ENCODE assay signal across 10 cellular contexts in the genomic region with DNA sequence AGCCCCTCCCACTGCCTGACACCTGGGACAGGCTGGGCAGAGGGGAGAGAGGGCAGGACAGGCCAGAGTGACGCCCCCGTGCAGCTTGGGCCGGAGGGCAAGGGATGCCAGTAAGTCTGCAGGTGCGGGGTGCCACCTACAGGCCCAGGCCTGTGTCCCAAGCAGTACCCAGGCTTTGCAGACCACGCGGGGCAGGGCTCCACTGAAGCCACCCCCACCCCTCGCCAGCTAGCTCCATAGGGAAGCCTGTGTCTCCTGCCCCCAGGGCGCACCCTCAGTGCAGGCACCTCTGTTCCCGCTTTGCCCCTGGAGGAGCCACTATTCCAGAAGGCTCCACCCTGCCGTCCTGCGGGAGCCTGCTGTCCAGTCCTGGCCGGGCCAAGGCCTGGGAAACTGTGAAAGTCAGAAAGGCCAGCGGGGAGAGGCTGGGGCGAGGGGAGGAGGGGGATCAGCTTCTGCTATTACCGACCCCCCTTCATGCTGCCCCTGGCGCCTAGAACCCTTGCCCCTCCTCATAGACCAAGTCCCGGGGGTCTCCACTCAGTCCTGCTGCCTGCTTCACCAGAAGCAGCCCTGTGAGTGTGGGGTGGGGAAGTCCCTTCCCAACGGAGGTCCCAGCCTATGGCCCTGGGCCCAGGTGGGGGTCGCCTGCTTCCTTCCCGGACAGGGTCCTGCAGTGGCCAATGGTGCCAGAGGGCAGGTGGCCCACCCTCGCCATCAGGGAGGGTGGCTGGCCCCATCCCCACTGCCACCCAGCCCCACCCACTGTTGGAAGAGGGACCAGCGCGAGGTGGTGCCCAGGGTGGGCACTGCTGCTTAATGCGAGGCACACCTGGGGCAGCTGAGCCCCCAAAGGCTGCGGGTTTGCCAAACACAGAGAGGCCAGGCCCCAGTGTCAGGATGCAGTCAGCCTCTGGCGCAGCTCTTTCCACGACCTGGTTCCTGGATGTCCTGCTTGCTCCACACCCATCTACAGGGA. TPM values are rescaled to one million over a fixed set of nuclear protein-coding genes. Genes with fewer than 3 reads are reported as not detected.
DNase-seq lines count a peak whose midpoint lies in the region; ATAC-seq and TF ChIP-seq lines count a peak whose summit lies in the region.
"Had no signal": no experiment of that assay in that cellular context is flagged by ENCODE, and none has a peak within 500 bp of the region (broad histone marks: within the 10 kb centered on the region; RNA-seq: fewer than 3 reads in every experiment).

No MANE protein-coding gene starts in this region.

- WGBS in mammary epithelial cell (ENCODE audit: low coverage, missing lambda C conversion rate): 53% methylated on average over 16 of the region's 27 CpGs

- intact Hi-C loops in mammary epithelial cell (cut with micrococcal nuclease): loop anchor here (1.0 kb wide), 1 partner anchor 47 kb away; no protein-coding TSS in a partner anchor

- no peak overlapping the region for H3K4me3 ChIP-seq in Karpas-422 (ENCODE audit: low read length)
- H3K4me3 ChIP-seq in mammary epithelial cell (replicated peaks in 1 of 3; ENCODE audit: insufficient read depth in 1 of 3, low read depth in 2 of 3, low read length in 3 of 3): no peak overlapping the region
- H3K4me3 ChIP-seq in neural progenitor cell: no peak overlapping the region
- H3K4me3 ChIP-seq: uterus had no signal

- no peak overlapping the region for H3K27ac ChIP-seq in Karpas-422 (ENCODE audit: low read length)
- no peak overlapping the region for H3K27ac ChIP-seq in mammary epithelial cell (ENCODE audit: insufficient read depth, low read depth, low read length)
- no peak overlapping the region for H3K27ac ChIP-seq in neural progenitor cell
- H3K27ac ChIP-seq: uterus had no signal

- H3K4me2 ChIP-seq in Karpas-422 (ENCODE audit: low read depth, low read length, poor library complexity, severe bottlenecking) (no peak overlapping the region), mammary epithelial cell (ENCODE audit: insufficient read depth, low read depth, low read length) (no peak overlapping the region), neural progenitor cell (peak overlapping the region; percentile 67)

- H3K9ac ChIP-seq in Karpas-422 (ENCODE audit: low read length): no peak overlapping the region
- no peak overlapping the region for H3K9ac ChIP-seq in mammary epithelial cell (ENCODE audit: insufficient read depth, low read length)
- no peak overlapping the region for H3K9ac ChIP-seq in neural progenitor cell

- no peaks in the 10 kb centered on the region for H3K9me3 ChIP-seq in Karpas-422 (ENCODE audit: low read length)
- H3K9me3 ChIP-seq in mammary epithelial cell (replicated peaks; ENCODE audit: insufficient read depth, low read length): no peaks in the 10 kb centered on the region
- H3K9me3 ChIP-seq in neural progenitor cell (ENCODE audit: low read depth): no peaks in the 10 kb centered on the region
- H3K9me3 ChIP-seq: uterus had no signal

- H3K4me1 ChIP-seq in Karpas-422 (ENCODE audit: low read length) (peaks cover 1% of the 10 kb centered on the region; the same call in 1 of the 2 replicates), mammary epithelial cell (ENCODE audit: insufficient read depth, low read length) (no peaks in the 10 kb centered on the region), neural progenitor cell (peaks cover 25% of the 10 kb centered on the region)

- H2AFZ ChIP-seq in Karpas-422 (ENCODE audit: low read length): no peak overlapping the region
- no peak overlapping the region for H2AFZ ChIP-seq in mammary epithelial cell (ENCODE audit: low read depth, low read length)
- H2AFZ ChIP-seq in neural progenitor cell (replicated peaks): no peak overlapping the region

- BruUV-seq in mammary epithelial cell (replicated peaks; lab: Mats Ljungman, UMichigan): no TSS peak

- peaks cover 6% of the 10 kb centered on the region for H3F3A ChIP-seq in neural progenitor cell (ENCODE audit: low read depth)

- ATAC-seq in HG03039 (IDR thresholded peaks at IDR 0.05; ENCODE audit: unreplicated experiment): no peak

- peaks cover 2% of the 10 kb centered on the region for H3K27me3 Mint-ChIP-seq in neural progenitor cell (ENCODE audit: insufficient read depth, low read depth)

- H3K36me3 ChIP-seq in Karpas-422 (ENCODE audit: insufficient read depth, low read length): no peaks in the 10 kb centered on the region
- H3K36me3 ChIP-seq in mammary epithelial cell (ENCODE audit: insufficient read depth, low read length): no peaks in the 10 kb centered on the region
- no peaks in the 10 kb centered on the region for H3K36me3 ChIP-seq in neural progenitor cell
- H3K36me3 ChIP-seq: uterus had no signal

- dilution Hi-C loops in mammary epithelial cell (cut with HindIII; ENCODE audit: low sequenced_read_pairs): no loop called here

- H3K4me1 Mint-ChIP-seq in neural progenitor cell: peaks cover 15% of the 10 kb centered on the region

- CTCF ChIA-PET in mammary epithelial cell (lab: Charles Lee; ENCODE audit: low non-redundant PET): interaction anchor here (0.6 kb wide), 1 partner anchor 665 kb away, joined by 7 read pairs; no protein-coding TSS in a partner anchor

- peak; percentile 11 to 50 for TF ChIP-seq CTCF in mammary epithelial cell (conservative IDR thresholded peaks at IDR 0.05 in 1 of 2, IDR thresholded peaks at IDR 0.05 in 1 of 2; ENCODE audit: extremely low read depth in 1 of 2, insufficient read depth in 1 of 2, low read depth in 1 of 2, low read length in 2 of 2)
- no peak for TF ChIP-seq CTCF in neural progenitor cell (IDR thresholded peaks at IDR 0.05)

- peaks cover 3% of the 10 kb centered on the region for H3K36me3 Mint-ChIP-seq in neural progenitor cell

- no peaks in the 10 kb centered on the region for H4K20me1 ChIP-seq in Karpas-422 (ENCODE audit: insufficient read depth, low read depth, low read length)
- H4K20me1 ChIP-seq in mammary epithelial cell (ENCODE audit: insufficient read depth, low read length): no peaks in the 10 kb centered on the region
- peaks cover 4% of the 10 kb centered on the region for H4K20me1 ChIP-seq in neural progenitor cell (ENCODE audit: low read depth)

- no peak overlapping the region for H3K4me3 Mint-ChIP-seq in neural progenitor cell

- peak; percentile 42 for DNase-seq in DMS53 (lab: John Stamatoyannopoulos, UW)
- no peak for DNase-seq in DMS53 treated with DMSO at 0.1 percent for 48 hours (lab: John Stamatoyannopoulos, UW; ENCODE audit: unreplicated experiment)
- DNase-seq in Karpas-422: peak; percentile 63
- DNase-seq in mammary epithelial cell: no peak
- no peak for DNase-seq in neural progenitor cell (ENCODE audit: low spot score)
- DNase-seq in stimulated activated CD4-positive, alpha-beta T cell treated with anti-CD3 and anti-CD28 coated beads, Interleukin-2, amount 100 ng/mL, for 48 hours: no peak
- DNase-seq in NCI-H1436 treated with DMSO at 0.1 percent for 48 hours (lab: John Stamatoyannopoulos, UW): no peak
- DNase-seq: NCI-H1417, uterus had no signal

- no peaks in the 10 kb centered on the region for H3K9me2 ChIP-seq in Karpas-422 (replicated peaks; ENCODE audit: insufficient read depth, low read length)

- no peaks in the 10 kb centered on the region for H3K9me3 Mint-ChIP-seq in neural progenitor cell

- H3K27ac Mint-ChIP-seq in neural progenitor cell: no peak overlapping the region

- H3K79me2 ChIP-seq in Karpas-422 (ENCODE audit: low read length) (no peaks in the 10 kb centered on the region), mammary epithelial cell (ENCODE audit: insufficient read depth, low read length) (no peaks in the 10 kb centered on the region), neural progenitor cell (ENCODE audit: low read depth) (no peaks in the 10 kb centered on the region)

- in situ Hi-C loops in mammary epithelial cell (cut with MboI; ENCODE audit: low sequenced_read_pairs in 2 of 2): loop anchor here in 1 of 2 donors (10.0 kb wide), 1 partner anchor 135 kb away; a partner anchor contains a TSS

- no peaks in the 10 kb centered on the region for H3K27me3 ChIP-seq in Karpas-422 (ENCODE audit: low read length)
- H3K27me3 ChIP-seq in mammary epithelial cell (ENCODE audit: insufficient read depth, low read length): no peaks in the 10 kb centered on the region
- no peaks in the 10 kb centered on the region for H3K27me3 ChIP-seq in neural progenitor cell

RNA-seq across cellular contexts. Expression of a gene that starts 54.4 kb away (rescaled TPM):
- 27.3 and 57.0 TPM in 2 replicates for total RNA-seq in Karpas-422 (2014; rRNA removed; shearing (Covaris generic); ENCODE audit: low replicate concordance)
- total RNA-seq in mammary epithelial cell (1 to 10 TPM; 4.8 to 7.4 TPM), neural progenitor cell (ENCODE audit: low replicate concordance) (2.2 and 8.5 TPM in 2 replicates)
- 4.8 TPM for polyA plus RNA-seq in mammary epithelial cell
- polyA minus RNA-seq in mammary epithelial cell: 14.3 TPM

Comparison
In these comparisons a context has a peak if more than half of its experiments do, and no peak if none do; other contexts are left out.
1. DNase-seq: peak in DMS53 (single experiment) and Karpas-422 (single experiment); none in DMS53 treated with DMSO at 0.1 percent for 48 hours (single experiment), mammary epithelial cell (single experiment), neural progenitor cell (single experiment), stimulated activated CD4-positive, alpha-beta T cell treated with anti-CD3 and anti-CD28 coated beads, Interleukin-2, amount 100 ng/mL, for 48 hours (0 of 2) and NCI-H1436 treated with DMSO at 0.1 percent for 48 hours (single experiment).